1 cellular context compared by ENCODE assay signal in the genomic region with DNA sequence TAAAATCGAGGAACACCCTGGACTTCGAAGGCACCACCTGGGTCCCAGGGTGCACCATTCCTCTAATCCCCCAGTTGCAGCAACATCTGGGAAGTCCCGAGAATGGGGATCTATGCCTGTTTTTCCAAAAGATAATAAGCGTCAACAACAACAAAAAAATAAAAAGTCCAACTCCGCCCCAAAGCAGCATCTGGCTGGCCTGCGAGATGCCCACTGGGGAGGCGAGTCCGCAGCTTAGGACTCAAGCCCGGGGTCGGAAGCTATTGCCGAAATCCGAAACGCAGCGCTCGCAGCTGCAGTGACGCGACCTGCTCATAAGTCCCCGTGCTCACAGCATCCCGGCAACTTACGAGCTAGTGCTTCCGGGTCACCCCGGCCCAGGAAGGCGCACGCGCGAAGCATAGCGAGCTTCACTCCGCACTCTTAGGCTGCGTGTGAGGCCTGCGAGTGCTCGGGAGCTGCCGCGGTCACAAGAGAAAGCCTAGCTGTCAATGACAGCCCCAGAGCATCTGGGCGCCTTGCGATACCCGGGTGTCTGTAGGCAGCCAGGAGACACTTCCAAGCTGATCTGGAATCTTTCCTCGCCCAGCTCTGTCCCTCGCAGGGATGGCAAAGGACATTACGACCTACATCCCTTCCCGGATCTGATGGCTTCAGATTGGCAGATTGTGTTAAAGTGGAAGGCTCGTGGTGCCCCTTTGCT.
TF ChIP-seq lines count a peak whose summit lies in the region.

No MANE protein-coding gene starts in this region.

TF ChIP-seq in H1, 55 proteins besides CTCF, POLR2A, EP300 and RAD21:
- TF ChIP-seq SP1 (IDR thresholded peaks at IDR 0.05; ENCODE audit: low read depth, low read length) (0 out of 2 replicates have a peak, but pooled peaks have one; percentile 9), POU5F1 (IDR thresholded peaks at IDR 0.05; ENCODE audit: low read depth, low read length) (no peak), NRF1 (IDR thresholded peaks at IDR 0.05; ENCODE audit: low read depth, low read length) (peak; percentile 16; the same call in 1 of the 2 replicates), SAP30 (IDR thresholded peaks at IDR 0.05; ENCODE audit: insufficient read depth, insufficient replicate concordance, low read length) (peak; percentile 81), PHF8 (conservative IDR thresholded peaks at IDR 0.05; ENCODE audit: low read depth, low read length) (peak; percentile 85), SP4 (IDR thresholded peaks at IDR 0.05; ENCODE audit: low read length) (no peak), ATF3 (IDR thresholded peaks at IDR 0.05; ENCODE audit: insufficient read depth, low read depth, low read length) (no peak), GTF2F1 (IDR thresholded peaks at IDR 0.05; ENCODE audit: borderline replicate concordance, low read depth, low read length) (peak; percentile 75; the same call in 1 of the 2 replicates), CHD1 (IDR thresholded peaks at IDR 0.05; ENCODE audit: low read depth, low read length) (no peak), SRF (IDR thresholded peaks at IDR 0.05; ENCODE audit: low read depth, low read length) (no peak), CBX8 (IDR thresholded peaks at IDR 0.05; ENCODE audit: borderline replicate concordance, low read depth, low read length) (no peak), CTBP2 (IDR thresholded peaks at IDR 0.05; ENCODE audit: borderline replicate concordance, insufficient read depth, insufficient read length, low read length) (no peak), NANOG (IDR thresholded peaks at IDR 0.05; ENCODE audit: insufficient read depth, low read depth, low read length, poor library complexity, severe bottlenecking) (peak; percentile 43), POLR2AphosphoS5 (IDR thresholded peaks at IDR 0.05; ENCODE audit: low read depth, low read length) (peak; percentile 97), CHD2 (IDR thresholded peaks at IDR 0.05; ENCODE audit: low read length) (peak; percentile 72; the same call in 1 of the 2 replicates), CREB1 (IDR thresholded peaks at IDR 0.05) (peak; percentile 88), TEAD4 (IDR thresholded peaks at IDR 0.05; ENCODE audit: low read depth, low read length) (peak; percentile 16; the same call in 1 of the 2 replicates), RFX5 (IDR thresholded peaks at IDR 0.05; ENCODE audit: borderline replicate concordance, low read depth, low read length) (no peak), MAX (IDR thresholded peaks at IDR 0.05) (peak; percentile 93), ASH2L (IDR thresholded peaks at IDR 0.05; ENCODE audit: low read length) (peak; percentile 92), BCL11A (IDR thresholded peaks at IDR 0.05; ENCODE audit: low read depth in 2 of 2, low read length in 2 of 2) (no peak), CBX5 (IDR thresholded peaks at IDR 0.05; ENCODE audit: low read depth, low read length) (no peak), TBP (IDR thresholded peaks at IDR 0.05; ENCODE audit: low read depth, low read length) (peak; percentile 92), TAF7 (optimal IDR thresholded peaks at IDR 0.05; ENCODE audit: borderline replicate concordance, low read depth, low read length) (peak; percentile 85), SP2 (IDR thresholded peaks at IDR 0.05; ENCODE audit: low read length) (no peak), CEBPB (IDR thresholded peaks at IDR 0.05; ENCODE audit: low read depth, low read length) (peak; percentile 53; the same call in 1 of the 2 replicates), SIN3A (conservative IDR thresholded peaks at IDR 0.05 in 1 of 2, IDR thresholded peaks at IDR 0.05 in 1 of 2; ENCODE audit: low read depth in 1 of 2, low read length in 2 of 2) (peak; percentile 78 to 94; a peak in 3 of 4 replicates), SUZ12 (IDR thresholded peaks at IDR 0.05; ENCODE audit: low read length) (no peak), CHD7 (IDR thresholded peaks at IDR 0.05; ENCODE audit: insufficient replicate concordance, low read length) (no peak), JUND (IDR thresholded peaks at IDR 0.05; ENCODE audit: low read length) (peak; percentile 28; the same call in 1 of the 2 replicates), HDAC6 (IDR thresholded peaks at IDR 0.05; ENCODE audit: low read depth, low read length) (no peak), KDM4A (IDR thresholded peaks at IDR 0.05; ENCODE audit: low read depth, low read length, severe bottlenecking) (peak; percentile 65), TCF12 (IDR thresholded peaks at IDR 0.05; ENCODE audit: low read depth, low read length) (peak; percentile 73; the same call in 1 of the 2 replicates), FOSL1 (IDR thresholded peaks at IDR 0.05; ENCODE audit: insufficient read depth, low read depth, low read length) (no peak), HDAC2 (IDR thresholded peaks at IDR 0.05; ENCODE audit: borderline replicate concordance in 1 of 2, low read depth in 2 of 2, low read length in 2 of 2) (peak; percentile 50 to 95; a peak in 2 of 4 replicates), BACH1 (IDR thresholded peaks at IDR 0.05; ENCODE audit: low read length) (peak; percentile 56; the same call in 1 of the 2 replicates), GABPA (IDR thresholded peaks at IDR 0.05; ENCODE audit: borderline replicate concordance, insufficient read depth, low read length) (peak; percentile 90; the same call in 1 of the 2 replicates), SIX5 (IDR thresholded peaks at IDR 0.05; ENCODE audit: low read depth, low read length) (no peak), RBBP5 (IDR thresholded peaks at IDR 0.05; ENCODE audit: borderline replicate concordance, low read depth, low read length) (peak; percentile 88; the same call in 1 of the 2 replicates), KDM1A (IDR thresholded peaks at IDR 0.05; ENCODE audit: borderline replicate concordance, low read length) (no peak), YY1 (IDR thresholded peaks at IDR 0.05; ENCODE audit: low read depth, low read length) (0 out of 2 replicates have a peak, but pooled peaks have one; percentile 24), TAF1 (IDR thresholded peaks at IDR 0.05; ENCODE audit: low read depth, low read length) (peak; percentile 97)
- TF ChIP-seq, protein P1, sequence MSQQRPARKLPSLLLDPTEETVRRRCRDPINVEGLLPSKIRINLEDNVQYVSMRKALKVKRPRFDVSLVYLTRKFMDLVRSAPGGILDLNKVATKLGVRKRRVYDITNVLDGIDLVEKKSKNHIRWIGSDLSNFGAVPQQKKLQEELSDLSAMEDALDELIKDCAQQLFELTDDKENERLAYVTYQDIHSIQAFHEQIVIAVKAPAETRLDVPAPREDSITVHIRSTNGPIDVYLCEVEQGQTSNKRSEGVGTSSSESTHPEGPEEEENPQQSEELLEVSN (IDR thresholded peaks at IDR 0.05): peak; percentile 87
- TF ChIP-seq, protein P2, sequence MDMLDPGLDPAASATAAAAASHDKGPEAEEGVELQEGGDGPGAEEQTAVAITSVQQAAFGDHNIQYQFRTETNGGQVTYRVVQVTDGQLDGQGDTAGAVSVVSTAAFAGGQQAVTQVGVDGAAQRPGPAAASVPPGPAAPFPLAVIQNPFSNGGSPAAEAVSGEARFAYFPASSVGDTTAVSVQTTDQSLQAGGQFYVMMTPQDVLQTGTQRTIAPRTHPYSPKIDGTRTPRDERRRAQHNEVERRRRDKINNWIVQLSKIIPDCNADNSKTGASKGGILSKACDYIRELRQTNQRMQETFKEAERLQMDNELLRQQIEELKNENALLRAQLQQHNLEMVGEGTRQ (IDR thresholded peaks at IDR 0.05; ENCODE audit: low read length): 0 out of 2 replicates have a peak, but pooled peaks have one; percentile 14
